In genomic region chr6:89847513-89847912, GRCh38 we compare ENCODE assay signal across 12 cellular contexts. TPM values are rescaled to one million over a fixed set of nuclear protein-coding genes. Genes with fewer than 3 reads are reported as not detected.
"Had no signal": no experiment of that assay in that cellular context is flagged by ENCODE, and none has a peak within 500 bp of the region (broad histone marks: within the 10 kb centered on the region; RNA-seq: fewer than 3 reads in every experiment).

No MANE protein-coding gene starts in this region.

RNA-seq across cellular contexts. Expression of gene GJA10, which starts 46.8 kb away (rescaled TPM):
- total RNA-seq: OCI-LY7, PC-3, PC-9, Peyer's patch, Right ventricle myocardium inferior, Right ventricle myocardium superior, RPMI7951, SJCRH30, SJSA1, SK-MEL-5, T-cell had no signal
- polyA plus RNA-seq: SK-N-SH had no signal
